Comparison of ENCODE assay signal across 8 cellular contexts in genomic region chr4:114180481-114180880, GRCh38.
DNase-seq lines count a peak whose midpoint lies in the region; ATAC-seq and TF ChIP-seq lines count a peak whose summit lies in the region.

No MANE protein-coding gene starts in this region.

- H3K4me3 ChIP-seq in RWPE2 (ENCODE audit: severe bottlenecking): no peak overlapping the region
- no peak overlapping the region for H3K4me3 ChIP-seq in thoracic aorta

- H3K27ac Mint-ChIP-seq in chondrocyte (ENCODE audit: unreplicated experiment): no peak overlapping the region
- H3K27ac Mint-ChIP-seq in memory B cell: no peak overlapping the region

- TF ChIP-seq CTCF in RWPE2 (IDR thresholded peaks at IDR 0.05; ENCODE audit: poor library complexity, severe bottlenecking) (peak; percentile 57), chondrocyte (IDR thresholded peaks at IDR 0.05) (peak; percentile 88), thoracic aorta (IDR thresholded peaks at IDR 0.05) (peak; percentile 44)

- H3K4me1 ChIP-seq in RWPE2 (ENCODE audit: insufficient read depth, poor library complexity, severe bottlenecking) (no peaks in the 10 kb centered on the region), thoracic aorta (ENCODE audit: control insufficient read depth in 1 of 2, low read depth in 2 of 2) (no peaks in the 10 kb centered on the region)

- H3K27me3 Mint-ChIP-seq in chondrocyte (ENCODE audit: low read depth): no peaks in the 10 kb centered on the region
- H3K27me3 Mint-ChIP-seq in memory B cell: peaks cover 1% of the 10 kb centered on the region

- peaks cover 9% of the 10 kb centered on the region for H3K9me3 Mint-ChIP-seq in chondrocyte (ENCODE audit: low read depth)
- peaks cover 13% of the 10 kb centered on the region for H3K9me3 Mint-ChIP-seq in memory B cell

- H3K9me3 ChIP-seq in RWPE2 (ENCODE audit: severe bottlenecking): peaks cover 1% of the 10 kb centered on the region
- H3K9me3 ChIP-seq in thoracic aorta: no peaks in the 10 kb centered on the region

- H3K27ac ChIP-seq in RWPE2 (ENCODE audit: poor library complexity, severe bottlenecking) (no peak overlapping the region), thoracic aorta (no peak overlapping the region)

- H3K4me1 Mint-ChIP-seq in chondrocyte (ENCODE audit: low read depth) (peaks cover 25% of the 10 kb centered on the region), memory B cell (no peaks in the 10 kb centered on the region)

- DNase-seq in COLO829 (ENCODE audit: low spot score) (peak; percentile 30), GOT3 (lab: John Stamatoyannopoulos, UW) (peak; percentile 0), RWPE2 (ENCODE audit: low spot score) (no peak), chondrocyte (ENCODE audit: low spot score) (no peak), memory B cell (ENCODE audit: low spot score in 2 of 2) (no peak), thoracic aorta (ENCODE audit: low spot score) (peak; percentile 6), KG1 (lab: John Stamatoyannopoulos, UW) (no peak)

- ATAC-seq in RWPE2 (ENCODE audit: low read depth): peak; percentile 58; the same call in 2 of the 3 replicates
- ATAC-seq in memory B cell (ENCODE audit: low read depth): peak; percentile 37
- no peak for ATAC-seq in thoracic aorta (ENCODE audit: insufficient number of reproducible peaks, low FRiP score, low read depth)
- ATAC-seq in HG02571 (IDR thresholded peaks at IDR 0.05; ENCODE audit: unreplicated experiment): no peak

- peaks cover 6% of the 10 kb centered on the region for H3K36me3 Mint-ChIP-seq in chondrocyte (ENCODE audit: low read depth)
- peaks cover 2% of the 10 kb centered on the region for H3K36me3 Mint-ChIP-seq in memory B cell

- H3K4me3 Mint-ChIP-seq in chondrocyte (ENCODE audit: unreplicated experiment): no peak overlapping the region
- no peak overlapping the region for H3K4me3 Mint-ChIP-seq in memory B cell

- H3K27me3 ChIP-seq in RWPE2 (ENCODE audit: insufficient read depth, poor library complexity, severe bottlenecking): no peaks in the 10 kb centered on the region
- no peaks in the 10 kb centered on the region for H3K27me3 ChIP-seq in thoracic aorta (replicated peaks; ENCODE audit: insufficient read depth)

- no peaks in the 10 kb centered on the region for H3K36me3 ChIP-seq in RWPE2 (ENCODE audit: low read depth)
- H3K36me3 ChIP-seq in thoracic aorta: no peaks in the 10 kb centered on the region

Comparison
In these comparisons a context has a peak if more than half of its experiments do, and no peak if none do; other contexts are left out.
1. DNase-seq: peak in COLO829 (single experiment), GOT3 (single experiment) and thoracic aorta (single experiment); none in RWPE2 (single experiment), chondrocyte (single experiment), memory B cell (0 of 2) and KG1 (single experiment).
2. ATAC-seq: peak in RWPE2 (single experiment) and memory B cell (single experiment); none in thoracic aorta (single experiment) and HG02571 (single experiment).
3. Peak in every context shown above with its lines, with median percentiles within 50 percentile points of each other: CTCF ChIP-seq.